ENCODE assay signal across 28 cellular contexts in the genomic region with DNA sequence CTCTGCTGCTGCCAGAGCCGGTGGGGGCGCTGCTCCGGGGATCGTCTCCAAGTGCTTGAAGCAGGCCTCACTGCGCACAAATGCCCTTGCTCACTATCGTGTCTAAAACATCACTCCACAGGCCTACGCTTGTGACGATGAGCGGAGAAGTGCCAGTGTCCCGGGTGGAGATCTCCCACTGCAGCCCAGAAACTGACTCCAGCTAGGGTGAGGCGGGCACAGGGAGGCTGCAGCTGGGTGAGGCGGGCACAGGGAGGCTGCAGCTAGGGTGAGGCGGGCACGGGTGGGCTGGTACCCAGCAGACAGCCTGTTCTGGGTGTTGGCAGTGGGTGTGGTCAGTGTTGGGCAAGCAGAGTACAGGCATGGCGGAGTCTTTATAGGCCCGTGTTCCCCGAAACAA.
"Had no signal": no experiment of that assay in that cellular context is flagged by ENCODE, and none has a peak within 500 bp of the region (broad histone marks: within the 10 kb centered on the region; RNA-seq: fewer than 3 reads in every experiment).

No MANE protein-coding gene starts in this region.

- H3K4me3 Mint-ChIP-seq: activated B cell treated with CpG ODN at 0.5 μM for 24 hours; activated CD8-positive, alpha-beta memory T cell treated with anti-CD3 and anti-CD28 coated beads, Interleukin-2, amount 10 ng/mL, durations not matched to agents 7 days and 5 days; activated CD8-positive, alpha-beta T cell treated with anti-CD3 and anti-CD28 coated beads, Interleukin-2, amount 10 ng/mL, durations not matched to agents 7 days and 5 days; activated naive CD8-positive, alpha-beta T cell; naive thymus-derived CD8-positive, alpha-beta T cell; neural crest cell; stimulated activated effector memory CD8-positive, alpha-beta T cell treated with anti-CD3 and anti-CD28 coated beads, Interleukin-12 subunit alpha, Interleukin-12 subunit beta, amount 100 ng/mL, for 72 hours; stimulated activated naive CD8-positive, alpha-beta T cell treated with anti-CD3 and anti-CD28 coated beads, Interleukin-15, Interleukin-2, amounts not matched to agents 100 ng/mL and 50 ng/mL, for 24 hours; T-helper 2 cell treated with Interferon-gamma antibody and Interleukin-4, amounts not matched to agents 5 μg/mL and 100 μg/mL, for 36 hours; type B pancreatic cell had no signal

- H3K4me1 Mint-ChIP-seq: activated B cell treated with CpG ODN at 0.5 μM for 24 hours had no signal

- H3K27ac Mint-ChIP-seq: activated B cell treated with CpG ODN at 0.5 μM for 24 hours; activated CD8-positive, alpha-beta memory T cell treated with anti-CD3 and anti-CD28 coated beads, Interleukin-2, amount 10 ng/mL, durations not matched to agents 7 days and 5 days; activated CD8-positive, alpha-beta T cell treated with anti-CD3 and anti-CD28 coated beads, Interleukin-2, amount 10 ng/mL, durations not matched to agents 7 days and 5 days; activated naive CD8-positive, alpha-beta T cell; activated T-helper 2 cell treated with anti-CD3 and anti-CD28 coated beads, Interferon-gamma antibody, Interleukin-2, Interleukin-4, amounts not matched to agents 10 μg/mL and 5 μg/mL and 100 μg/mL, durations not matched to agents 14 hours and 24 hours and 36 hours; stimulated activated effector memory CD8-positive, alpha-beta T cell treated with anti-CD3 and anti-CD28 coated beads, Interleukin-12 subunit alpha, Interleukin-12 subunit beta, amount 100 ng/mL, for 72 hours; stimulated activated naive CD8-positive, alpha-beta T cell treated with anti-CD3 and anti-CD28 coated beads, Interleukin-15, Interleukin-2, amounts not matched to agents 100 ng/mL and 50 ng/mL, for 24 hours; T-helper 2 cell treated with Interferon-gamma antibody and Interleukin-4, amounts not matched to agents 5 μg/mL and 100 μg/mL, for 36 hours; type B pancreatic cell had no signal

- H3K27me3 ChIP-seq: esophagus squamous epithelium, heart right ventricle, right lobe of liver, vagina had no signal

- H3K4me3 ChIP-seq: esophagus squamous epithelium, heart right ventricle, left ventricle myocardium inferior, right lobe of liver, thoracic aorta, vagina had no signal

- H3K27ac ChIP-seq: esophagus squamous epithelium, heart right ventricle, left ventricle myocardium inferior, right lobe of liver, thoracic aorta, vagina had no signal

- H3K4me1 ChIP-seq: heart right ventricle, right lobe of liver, vagina had no signal

- ATAC-seq: activated CD8-positive, alpha-beta memory T cell treated with anti-CD3 and anti-CD28 coated beads, Interleukin-2, amount 10 ng/mL, durations not matched to agents 7 days and 5 days; activated CD8-positive, alpha-beta T cell treated with anti-CD3 and anti-CD28 coated beads, Interleukin-2, amount 10 ng/mL, durations not matched to agents 7 days and 5 days; naive thymus-derived CD8-positive, alpha-beta T cell; stimulated activated effector memory CD8-positive, alpha-beta T cell treated with anti-CD3 and anti-CD28 coated beads, Interleukin-12 subunit alpha, Interleukin-12 subunit beta, amount 100 ng/mL, for 72 hours had no signal

- H3K27me3 Mint-ChIP-seq: activated B cell treated with CpG ODN at 0.5 μM for 24 hours; activated CD8-positive, alpha-beta memory T cell treated with anti-CD3 and anti-CD28 coated beads, Interleukin-2, amount 10 ng/mL, durations not matched to agents 7 days and 5 days; activated naive CD8-positive, alpha-beta T cell; naive thymus-derived CD8-positive, alpha-beta T cell; stimulated activated naive CD8-positive, alpha-beta T cell treated with anti-CD3 and anti-CD28 coated beads, Interleukin-15, Interleukin-2, amounts not matched to agents 100 ng/mL and 50 ng/mL, for 24 hours; type B pancreatic cell had no signal

- H3K9me3 ChIP-seq: esophagus squamous epithelium, heart right ventricle, left ventricle myocardium inferior, right lobe of liver, thoracic aorta, vagina had no signal

- H3K9me3 Mint-ChIP-seq: activated B cell treated with CpG ODN at 0.5 μM for 24 hours; activated T-helper 2 cell treated with anti-CD3 and anti-CD28 coated beads, Interferon-gamma antibody, Interleukin-2, Interleukin-4, amounts not matched to agents 10 μg/mL and 5 μg/mL and 100 μg/mL, durations not matched to agents 14 hours and 24 hours and 36 hours; neural crest cell; stimulated activated effector memory CD8-positive, alpha-beta T cell treated with anti-CD3 and anti-CD28 coated beads, Interleukin-12 subunit alpha, Interleukin-12 subunit beta, amount 100 ng/mL, for 72 hours; stimulated activated naive CD8-positive, alpha-beta T cell treated with anti-CD3 and anti-CD28 coated beads, Interleukin-15, Interleukin-2, amounts not matched to agents 100 ng/mL and 50 ng/mL, for 24 hours; T-helper 2 cell treated with Interferon-gamma antibody and Interleukin-4, amounts not matched to agents 5 μg/mL and 100 μg/mL, for 36 hours; type B pancreatic cell had no signal

- DNase-seq: activated B cell treated with CpG ODN at 0.5 μM for 24 hours; activated CD8-positive, alpha-beta memory T cell treated with anti-CD3 and anti-CD28 coated beads, Interleukin-2, amount 10 ng/mL, durations not matched to agents 7 days and 5 days; activated CD8-positive, alpha-beta T cell treated with anti-CD3 and anti-CD28 coated beads, Interleukin-2, amount 10 ng/mL, durations not matched to agents 7 days and 5 days; activated naive CD4-positive, alpha-beta T cell treated with Interleukin-2 at 50 U/mL for 16 hours; activated T-cell treated with anti-CD3 and anti-CD28 coated beads, Interleukin-2, amount 50 U/mL, for 48 hours; anterior cingulate cortex; cerebellar nuclear complex; cortex of kidney; esophagus squamous epithelium; foreskin melanocyte; heart right ventricle; left ventricle myocardium inferior; midbrain; naive thymus-derived CD8-positive, alpha-beta T cell; occipital lobe; stimulated activated CD4-positive, alpha-beta T cell treated with anti-CD3 and anti-CD28 coated beads, Interleukin-12 subunit alpha, Interleukin-12 subunit beta, amount 100 ng/mL, for 4 hours; stimulated activated CD4-positive, alpha-beta T cell treated with anti-CD3 and anti-CD28 coated beads, Interleukin-4, amount 100 ng/mL, for 24 hours; T-helper 1 cell had no signal
